ENCODE assay signal across 24 cellular contexts in the genomic region with DNA sequence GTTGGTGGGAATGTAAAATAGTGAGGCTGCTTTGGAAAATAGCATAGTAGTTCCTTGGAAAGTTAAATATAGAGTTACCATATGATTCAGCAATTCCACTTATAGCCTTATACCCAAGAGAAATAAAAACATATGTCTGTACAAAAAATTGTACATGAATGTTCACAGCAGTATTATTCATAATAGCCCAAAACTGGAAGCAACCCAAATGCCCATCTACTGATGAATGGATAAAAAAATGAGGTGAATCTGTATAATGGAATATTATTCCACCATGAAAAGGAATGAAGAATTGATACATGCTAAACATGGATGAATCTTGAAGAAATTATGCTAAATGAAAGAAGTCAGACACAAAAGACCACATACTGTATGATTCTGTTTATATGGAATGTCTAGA.
"Had no signal": no experiment of that assay in that cellular context is flagged by ENCODE, and none has a peak within 500 bp of the region (broad histone marks: within the 10 kb centered on the region; RNA-seq: fewer than 3 reads in every experiment).

No MANE protein-coding gene starts in this region.

- H3K9me3 ChIP-seq: MG63, Peyer's patch, SJCRH30, SK-N-SH had no signal

- H3K9me2 ChIP-seq: SK-N-SH had no signal

- ATAC-seq: activated CD4-positive, alpha-beta T cell treated with anti-CD3 and anti-CD28 coated beads for 36 hours; activated T-helper 17 cell treated with anti-CD3 and anti-CD28 coated beads, Interleukin-2, amount 50 U/mL, for 72 hours had no signal

- H3K9me3 Mint-ChIP-seq: activated naive CD8-positive, alpha-beta T cell treated with anti-CD3 and anti-CD28 coated beads for 36 hours; activated T-helper 17 cell treated with anti-CD3 and anti-CD28 coated beads, Interleukin-2, amount 50 U/mL, for 72 hours had no signal

- H3K4me3 ChIP-seq: breast epithelium, MG63, Peyer's patch, SJCRH30 had no signal

- H3K27me3 Mint-ChIP-seq: activated CD4-positive, alpha-beta memory T cell treated with anti-CD3 and anti-CD28 coated beads, Interleukin-2, amount 10 ng/mL, durations not matched to agents 7 days and 5 days; activated CD4-positive, alpha-beta T cell treated with anti-CD3 and anti-CD28 coated beads for 36 hours; activated naive CD8-positive, alpha-beta T cell treated with anti-CD3 and anti-CD28 coated beads for 36 hours had no signal

- H3K27ac ChIP-seq: Peyer's patch, RWPE1, SJCRH30, WERI-Rb-1 had no signal

- H3K4me1 Mint-ChIP-seq: activated CD4-positive, alpha-beta memory T cell treated with anti-CD3 and anti-CD28 coated beads, Interleukin-2, amount 10 ng/mL, durations not matched to agents 7 days and 5 days; activated CD4-positive, alpha-beta T cell treated with anti-CD3 and anti-CD28 coated beads for 36 hours; activated naive CD8-positive, alpha-beta T cell treated with anti-CD3 and anti-CD28 coated beads for 36 hours; activated T-helper 17 cell treated with anti-CD3 and anti-CD28 coated beads, Interleukin-2, amount 50 U/mL, for 72 hours had no signal

- H3K4me3 Mint-ChIP-seq: activated CD4-positive, alpha-beta memory T cell treated with anti-CD3 and anti-CD28 coated beads, Interleukin-2, amount 10 ng/mL, durations not matched to agents 7 days and 5 days; activated CD4-positive, alpha-beta T cell treated with anti-CD3 and anti-CD28 coated beads for 36 hours; activated naive CD4-positive, alpha-beta T cell treated with anti-CD3 and anti-CD28 coated beads for 36 hours; activated naive CD8-positive, alpha-beta T cell treated with anti-CD3 and anti-CD28 coated beads for 36 hours; activated T-helper 17 cell treated with anti-CD3 and anti-CD28 coated beads, Interleukin-2, amount 50 U/mL, for 72 hours had no signal

- DNase-seq: activated CD4-positive, alpha-beta memory T cell treated with anti-CD3 and anti-CD28 coated beads, Interleukin-2, amount 10 ng/mL, durations not matched to agents 7 days and 5 days; activated CD4-positive, alpha-beta T cell treated with anti-CD3 and anti-CD28 coated beads for 36 hours; activated CD4-positive, alpha-beta T cell treated with anti-CD3 and anti-CD28 coated beads, Interleukin-2, amount 50 U/mL, for 1 hour; activated gamma-delta T cell; activated naive CD4-positive, alpha-beta T cell treated with anti-CD3 and anti-CD28 coated beads for 36 hours; activated naive CD8-positive, alpha-beta T cell treated with anti-CD3 and anti-CD28 coated beads for 36 hours; activated T-cell treated with anti-CD3 and anti-CD28 coated beads for 4 hours; activated T-cell treated with anti-CD3 and anti-CD28 coated beads, Interleukin-2, amount 50 U/mL, for 48 hours; caudate nucleus; MG63; NCI-H1105; NCI-H1436; NCI-H1694 treated with DMSO at 0.1 percent for 48 hours; NCI-H2029 treated with DMSO at 0.1 percent for 48 hours; NCI-H524; Peyer's patch; Right ventricle myocardium superior; SJCRH30; SK-N-SH; T-helper 1 cell; WERI-Rb-1 had no signal

- H3K27me3 ChIP-seq: breast epithelium, MG63, Peyer's patch, SJCRH30 had no signal

- H3K27ac Mint-ChIP-seq: activated CD4-positive, alpha-beta memory T cell treated with anti-CD3 and anti-CD28 coated beads, Interleukin-2, amount 10 ng/mL, durations not matched to agents 7 days and 5 days; activated CD4-positive, alpha-beta T cell treated with anti-CD3 and anti-CD28 coated beads for 36 hours; activated naive CD4-positive, alpha-beta T cell treated with anti-CD3 and anti-CD28 coated beads for 36 hours; activated naive CD8-positive, alpha-beta T cell treated with anti-CD3 and anti-CD28 coated beads for 36 hours; activated T-helper 17 cell treated with anti-CD3 and anti-CD28 coated beads, Interleukin-2, amount 50 U/mL, for 72 hours had no signal

- H3K4me1 ChIP-seq: breast epithelium, Peyer's patch, SJCRH30 had no signal

- H3K36me3 ChIP-seq: breast epithelium, WERI-Rb-1 had no signal

- H3K9ac ChIP-seq: SK-N-SH had no signal

- H3K4me2 ChIP-seq: SK-N-SH had no signal
